18 cellular contexts compared by ENCODE assay signal in the genomic region with DNA sequence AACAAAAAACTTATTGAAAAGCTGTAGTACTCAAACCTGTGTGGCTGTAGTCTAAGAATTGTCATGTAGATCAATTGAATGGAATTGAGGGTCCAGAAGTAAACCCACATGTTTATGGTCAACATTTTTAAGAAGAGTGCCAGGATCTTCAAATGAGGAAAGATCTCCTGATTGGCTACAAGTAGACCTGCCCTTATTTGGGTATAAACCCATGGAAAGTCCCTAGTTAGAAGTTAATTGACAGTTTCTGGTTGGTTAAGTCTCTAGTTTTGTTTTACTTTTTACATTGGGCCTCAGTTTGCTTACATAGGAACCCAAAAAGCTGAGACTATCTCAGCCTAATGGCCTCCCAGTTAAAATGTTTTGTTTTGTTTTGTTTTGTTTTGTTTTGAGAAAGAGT.
DNase-seq lines count a peak whose midpoint lies in the region; ATAC-seq and TF ChIP-seq lines count a peak whose summit lies in the region.
"Had no signal": no experiment of that assay in that cellular context is flagged by ENCODE, and none has a peak within 500 bp of the region (broad histone marks: within the 10 kb centered on the region; RNA-seq: fewer than 3 reads in every experiment).

No MANE protein-coding gene starts in this region.

- peaks cover 16% of the 10 kb centered on the region for H3K4me1 Mint-ChIP-seq in activated CD8-positive, alpha-beta T cell treated with anti-CD3 and anti-CD28 coated beads for 36 hours (ENCODE audit: low read depth)
- H3K4me1 Mint-ChIP-seq in activated CD8-positive, alpha-beta T cell treated with anti-CD3 and anti-CD28 coated beads, Interleukin-2, amount 10 ng/mL, durations not matched to agents 7 days and 5 days (ENCODE audit: low read depth) = peaks cover 4% of the 10 kb centered on the region
- H3K4me1 Mint-ChIP-seq in IgD-negative memory B cell = peaks cover 22 to 30% (median 24%) of the 10 kb centered on the region in 3 donors
- H3K4me1 Mint-ChIP-seq in activated B cell treated with CpG ODN at 0.5 μM for 24 hours = peaks cover 44% of the 10 kb centered on the region

- intact Hi-C loops in activated CD8-positive, alpha-beta T cell treated with anti-CD3 and anti-CD28 coated beads for 36 hours (cut with micrococcal nuclease) = no loop called here
- intact Hi-C loops in activated B cell treated with CpG ODN at 0.5 μM for 24 hours (cut with micrococcal nuclease) = loop anchor here (1.0 kb wide), 1 partner anchor 8 kb away; no protein-coding TSS in a partner anchor

- H3K4me3 Mint-ChIP-seq in activated CD8-positive, alpha-beta T cell treated with anti-CD3 and anti-CD28 coated beads for 36 hours = no peak overlapping the region
- H3K4me3 Mint-ChIP-seq in activated CD8-positive, alpha-beta T cell treated with anti-CD3 and anti-CD28 coated beads, Interleukin-2, amount 10 ng/mL, durations not matched to agents 7 days and 5 days = no peak overlapping the region
- peak overlapping the region in 1 of 4 donors; percentile 78 for H3K4me3 Mint-ChIP-seq in IgD-negative memory B cell
- peak overlapping the region; percentile 15 for H3K4me3 Mint-ChIP-seq in activated B cell treated with CpG ODN at 0.5 μM for 24 hours

- H3K9me2 ChIP-seq in SK-N-SH = no peaks in the 10 kb centered on the region

- H3K27ac Mint-ChIP-seq in activated CD8-positive, alpha-beta T cell treated with anti-CD3 and anti-CD28 coated beads for 36 hours = peak overlapping the region; percentile 3
- no peak overlapping the region for H3K27ac Mint-ChIP-seq in activated CD8-positive, alpha-beta T cell treated with anti-CD3 and anti-CD28 coated beads, Interleukin-2, amount 10 ng/mL, durations not matched to agents 7 days and 5 days
- H3K27ac Mint-ChIP-seq in IgD-negative memory B cell = peak overlapping the region; percentile 56 to 90 (median 89)
- peak overlapping the region; percentile 86 for H3K27ac Mint-ChIP-seq in activated B cell treated with CpG ODN at 0.5 μM for 24 hours

- H3K9ac ChIP-seq in SK-N-SH = no peak overlapping the region

- H3K4me1 ChIP-seq in osteoblast (ENCODE audit: insufficient read depth, low read length) (no peaks in the 10 kb centered on the region), SK-N-SH (ENCODE audit: control insufficient read depth in 1 of 2, insufficient read depth in 2 of 2, low read depth in 1 of 2, low read length in 1 of 2) (no peaks in the 10 kb centered on the region; a peak in 1 of 4 replicates)
- H3K4me1 ChIP-seq: Caco-2 had no signal

- no peak overlapping the region for H2AFZ ChIP-seq in osteoblast (ENCODE audit: low read length)
- no peak overlapping the region for H2AFZ ChIP-seq in SK-N-SH (ENCODE audit: low read depth)

- no peak for DNase-seq in activated CD8-positive, alpha-beta T cell treated with anti-CD3 and anti-CD28 coated beads for 36 hours
- no peak for DNase-seq in activated CD8-positive, alpha-beta T cell treated with anti-CD3 and anti-CD28 coated beads, Interleukin-2, amount 10 ng/mL, durations not matched to agents 7 days and 5 days
- DNase-seq in activated B cell treated with CpG ODN at 0.5 μM for 24 hours (no peak), osteoblast (ENCODE audit: insufficient read length, low spot score, missing footprints) (peak; percentile 17), SK-N-SH (no peak)
- DNase-seq: C1 segment of cervical spinal cord, Caco-2, DMS53, H7, Kasumi-1, NCI-H187 treated with DMSO at 0.1 percent for 48 hours, NCI-H2171 treated with DMSO at 0.1 percent for 48 hours, NCI-H510A treated with DMSO at 0.1 percent for 48 hours, OCI-M1, RPMI8226 had no signal

- no peaks in the 10 kb centered on the region for H3K79me2 ChIP-seq in osteoblast (ENCODE audit: insufficient read depth, low read length)
- H3K79me2 ChIP-seq in SK-N-SH (ENCODE audit: insufficient read depth) = no peaks in the 10 kb centered on the region

- H3K36me3 Mint-ChIP-seq in activated CD8-positive, alpha-beta T cell treated with anti-CD3 and anti-CD28 coated beads for 36 hours (ENCODE audit: low read depth) = peaks cover 3% of the 10 kb centered on the region
- H3K36me3 Mint-ChIP-seq in activated CD8-positive, alpha-beta T cell treated with anti-CD3 and anti-CD28 coated beads, Interleukin-2, amount 10 ng/mL, durations not matched to agents 7 days and 5 days (ENCODE audit: low read depth) = peaks cover 9% of the 10 kb centered on the region
- H3K36me3 Mint-ChIP-seq in IgD-negative memory B cell (peaks cover 6% of the 10 kb centered on the region), activated B cell treated with CpG ODN at 0.5 μM for 24 hours (ENCODE audit: low read depth) (peaks cover 16% of the 10 kb centered on the region)

- H3K4me3 ChIP-seq in osteoblast (ENCODE audit: insufficient read depth, low read length) = no peak overlapping the region
- H3K4me3 ChIP-seq in SK-N-SH (ENCODE audit: low read depth in 2 of 2, low read length in 1 of 2) = no peak overlapping the region

- H3K9me3 Mint-ChIP-seq in activated CD8-positive, alpha-beta T cell treated with anti-CD3 and anti-CD28 coated beads for 36 hours = peaks cover 9% of the 10 kb centered on the region
- H3K9me3 Mint-ChIP-seq in activated CD8-positive, alpha-beta T cell treated with anti-CD3 and anti-CD28 coated beads, Interleukin-2, amount 10 ng/mL, durations not matched to agents 7 days and 5 days (ENCODE audit: insufficient read depth) = peaks cover 12% of the 10 kb centered on the region
- H3K9me3 Mint-ChIP-seq in IgD-negative memory B cell (peaks cover 0 to 4% (median 0%) of the 10 kb centered on the region in 3 donors), activated B cell treated with CpG ODN at 0.5 μM for 24 hours (peaks cover 4% of the 10 kb centered on the region)

- TF ChIP-seq RAD21 in SK-N-SH (IDR thresholded peaks at IDR 0.05; ENCODE audit: low read length) = no peak

- no peaks in the 10 kb centered on the region for H3K27me3 Mint-ChIP-seq in activated CD8-positive, alpha-beta T cell treated with anti-CD3 and anti-CD28 coated beads for 36 hours
- no peaks in the 10 kb centered on the region for H3K27me3 Mint-ChIP-seq in activated CD8-positive, alpha-beta T cell treated with anti-CD3 and anti-CD28 coated beads, Interleukin-2, amount 10 ng/mL, durations not matched to agents 7 days and 5 days (ENCODE audit: low read depth)
- H3K27me3 Mint-ChIP-seq in IgD-negative memory B cell = no peaks in the 10 kb centered on the region
- H3K27me3 Mint-ChIP-seq in activated B cell treated with CpG ODN at 0.5 μM for 24 hours = no peaks in the 10 kb centered on the region

- H3F3A ChIP-seq in SK-N-SH (replicated peaks; ENCODE audit: insufficient read depth) = no peaks in the 10 kb centered on the region

- H3K4me2 ChIP-seq in osteoblast (ENCODE audit: insufficient read depth, low read length) = no peak overlapping the region
- no peak overlapping the region for H3K4me2 ChIP-seq in SK-N-SH

- POLR2A ChIA-PET in activated CD8-positive, alpha-beta T cell treated with anti-CD3 and anti-CD28 coated beads for 36 hours (lab: Charles Lee) = no interaction called here
- POLR2A ChIA-PET in activated CD8-positive, alpha-beta T cell treated with anti-CD3 and anti-CD28 coated beads, Interleukin-2, amount 10 ng/mL, durations not matched to agents 7 days and 5 days (lab: Charles Lee) = interaction anchor here (1.7 kb wide), 1 partner anchor 8 kb away, joined by 3 read pairs; no protein-coding TSS in a partner anchor
- POLR2A ChIA-PET in activated B cell treated with CpG ODN at 0.5 μM for 24 hours (lab: Charles Lee) = interaction anchor here (0.6 to 2.7 kb wide), 16 partner anchors 8 to 208 kb away, joined by 3 to 13 read pairs (median 4); a partner anchor contains a TSS
- POLR2A ChIA-PET in SK-N-SH (lab: Yijun Ruan, JAX) = interaction anchor here (0.7 kb wide), 1 partner anchor 15 kb away, joined by 3 read pairs; no protein-coding TSS in a partner anchor

- ATAC-seq in activated CD8-positive, alpha-beta T cell treated with anti-CD3 and anti-CD28 coated beads for 36 hours = peak; percentile 39
- ATAC-seq in activated CD8-positive, alpha-beta T cell treated with anti-CD3 and anti-CD28 coated beads, Interleukin-2, amount 10 ng/mL, durations not matched to agents 7 days and 5 days = no peak
- ATAC-seq in activated B cell treated with CpG ODN at 0.5 μM for 24 hours (ENCODE audit: low read depth) (peak; percentile 63), GM21717 (IDR thresholded peaks at IDR 0.05; ENCODE audit: unreplicated experiment) (no peak), HG02588 (IDR thresholded peaks at IDR 0.05; ENCODE audit: unreplicated experiment) (no peak)

- H3K27ac ChIP-seq in osteoblast (ENCODE audit: low read depth, low read length) = no peak overlapping the region
- H3K27ac ChIP-seq in SK-N-SH (ENCODE audit: low read depth in 2 of 2, low read length in 1 of 2) = no peak overlapping the region

- H4K20me1 ChIP-seq in osteoblast (ENCODE audit: insufficient read depth, low read length) (no peaks in the 10 kb centered on the region), SK-N-SH (ENCODE audit: insufficient read depth) (no peaks in the 10 kb centered on the region)

- H3K36me3 ChIP-seq in osteoblast (ENCODE audit: insufficient read depth, low read length) = no peaks in the 10 kb centered on the region
- no peaks in the 10 kb centered on the region for H3K36me3 ChIP-seq in SK-N-SH (replicated peaks in 1 of 2; ENCODE audit: control insufficient read depth in 1 of 2, insufficient read depth in 2 of 2, low read length in 1 of 2)

- no peak for TF ChIP-seq EP300 in SK-N-SH (IDR thresholded peaks at IDR 0.05; ENCODE audit: borderline replicate concordance in 1 of 2, low read depth in 1 of 2, low read length in 1 of 2)

- CTCF ChIA-PET in activated CD8-positive, alpha-beta T cell treated with anti-CD3 and anti-CD28 coated beads for 36 hours (lab: Charles Lee) = no interaction called here
- CTCF ChIA-PET in activated CD8-positive, alpha-beta T cell treated with anti-CD3 and anti-CD28 coated beads, Interleukin-2, amount 10 ng/mL, durations not matched to agents 7 days and 5 days (lab: Charles Lee) = no interaction called here
- CTCF ChIA-PET in activated B cell treated with CpG ODN at 0.5 μM for 24 hours (lab: Charles Lee) = no interaction called here
- CTCF ChIA-PET in SK-N-SH (lab: Yijun Ruan, JAX) = no interaction called here

- H3K9me3 ChIP-seq in osteoblast (ENCODE audit: low read depth, low read length) (no peaks in the 10 kb centered on the region), SK-N-SH (no peaks in the 10 kb centered on the region)

- no peaks in the 10 kb centered on the region for H3K27me3 ChIP-seq in osteoblast (ENCODE audit: insufficient read depth, low read length)
- no peaks in the 10 kb centered on the region for H3K27me3 ChIP-seq in SK-N-SH (ENCODE audit: insufficient read depth)

- no peak for TF ChIP-seq CTCF in activated CD8-positive, alpha-beta T cell treated with anti-CD3 and anti-CD28 coated beads for 36 hours (IDR thresholded peaks at IDR 0.05)
- TF ChIP-seq CTCF in activated B cell treated with CpG ODN at 0.5 μM for 24 hours (IDR thresholded peaks at IDR 0.05) (no peak), osteoblast (IDR thresholded peaks at IDR 0.05; ENCODE audit: extremely low read depth, low read depth, low read length) (no peak), SK-N-SH (IDR thresholded peaks at IDR 0.05) (no peak)

TF ChIP-seq in SK-N-SH, 30 proteins besides CTCF, POLR2A, EP300 and RAD21 (continues in another document):
- TF ChIP-seq FOXM1 (IDR thresholded peaks at IDR 0.05; ENCODE audit: low read depth) (no peak), ELF1 (IDR thresholded peaks at IDR 0.05) (no peak)

Comparison
In these comparisons a context has a peak if more than half of its experiments do, and no peak if none do; other contexts are left out.
1. ATAC-seq: peak in activated CD8-positive, alpha-beta T cell treated with anti-CD3 and anti-CD28 coated beads for 36 hours (single experiment) and activated B cell treated with CpG ODN at 0.5 μM for 24 hours (single experiment); none in activated CD8-positive, alpha-beta T cell treated with anti-CD3 and anti-CD28 coated beads, Interleukin-2, amount 10 ng/mL, durations not matched to agents 7 days and 5 days (single experiment), GM21717 (single experiment) and HG02588 (single experiment).